In the genomic region with DNA sequence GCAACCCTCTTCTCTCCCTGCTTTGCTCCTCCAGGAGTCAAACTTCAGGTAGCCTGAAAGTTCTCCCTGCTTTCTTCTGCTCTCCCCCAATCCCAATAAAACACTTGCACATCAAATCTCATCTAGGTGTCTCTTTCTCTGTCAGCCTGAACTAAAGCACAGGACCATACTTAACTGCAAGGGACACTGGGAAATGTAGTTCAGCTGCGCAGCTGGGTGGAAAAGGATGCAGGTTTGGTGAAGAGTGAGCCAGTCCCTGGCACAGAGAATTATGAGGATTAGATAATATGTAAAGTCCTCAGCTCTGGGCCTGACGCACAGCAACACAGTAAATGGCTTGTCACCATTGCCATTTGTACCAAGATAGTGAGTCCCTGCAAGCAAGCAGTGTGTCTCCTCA, we compare ENCODE assay signal across 9 cellular contexts. TPM values are rescaled to one million over a fixed set of nuclear protein-coding genes. Genes with fewer than 3 reads are reported as not detected.
"Had no signal": no experiment of that assay in that cellular context is flagged by ENCODE, and none has a peak within 500 bp of the region (broad histone marks: within the 10 kb centered on the region; RNA-seq: fewer than 3 reads in every experiment).

No MANE protein-coding gene starts in this region.

- H3K4me3 ChIP-seq: GM23248 had no signal

- H3K9ac ChIP-seq: GM23248 had no signal

- H2AFZ ChIP-seq: GM23248 had no signal

- H3K27ac Mint-ChIP-seq: H9, HFFc6 had no signal

- H3K27ac ChIP-seq: GM23248, HL-60 had no signal

- DNase-seq: GM23248, GOT3, H9, HCEC 1CT, HFFc6, IMR-90, KBM-7 had no signal

- FAIRE-seq: H54 had no signal

- H3K9me3 Mint-ChIP-seq: HFFc6 had no signal

- H3K4me3 Mint-ChIP-seq: H9, HFFc6 had no signal

RNA-seq across cellular contexts. Expression of gene IRX3, which starts 29.5 kb away (rescaled TPM):
- total RNA-seq: IMR-90 had no signal
- polyA plus RNA-seq: IMR-90 had no signal
